ENCODE assay signal across 9 cellular contexts in the genomic region with DNA sequence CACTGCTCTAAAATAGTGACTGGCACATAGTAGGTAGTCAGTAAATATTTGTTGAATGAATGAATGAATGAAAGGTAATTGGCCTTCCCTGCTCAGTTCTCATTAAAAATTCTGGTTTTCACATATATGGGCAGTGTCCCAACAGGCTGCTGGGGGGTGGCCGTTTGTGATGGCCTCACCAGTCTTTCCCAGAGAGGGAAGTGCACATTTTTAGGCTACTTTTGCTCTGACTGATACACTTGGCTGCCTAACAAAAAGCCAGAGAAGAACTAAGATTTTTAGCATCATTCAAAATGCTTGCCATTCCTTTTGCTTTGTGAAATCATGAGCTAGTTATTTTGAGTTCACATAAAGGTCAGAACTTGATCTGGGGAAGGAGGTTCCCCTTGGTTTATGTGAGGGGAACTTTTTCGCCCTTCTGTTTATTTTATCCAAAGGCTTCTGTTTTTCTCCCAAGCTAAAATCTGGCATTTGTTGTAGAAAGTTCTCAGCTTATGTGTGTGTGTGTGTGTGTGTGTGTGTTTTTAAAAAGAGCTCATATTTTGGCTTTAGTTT.
DNase-seq lines count a peak whose midpoint lies in the region; ATAC-seq and TF ChIP-seq lines count a peak whose summit lies in the region.
"Had no signal": no experiment of that assay in that cellular context is flagged by ENCODE, and none has a peak within 500 bp of the region (broad histone marks: within the 10 kb centered on the region; RNA-seq: fewer than 3 reads in every experiment).

No MANE protein-coding gene starts in this region.

- no peaks in the 10 kb centered on the region for H3K9me3 Mint-ChIP-seq in activated naive CD4-positive, alpha-beta T cell treated with anti-CD3 and anti-CD28 coated beads for 36 hours

- no peaks in the 10 kb centered on the region for H3K27me3 Mint-ChIP-seq in activated naive CD4-positive, alpha-beta T cell treated with anti-CD3 and anti-CD28 coated beads for 36 hours (ENCODE audit: low read depth)

- TF ChIP-seq POLR2A in prostate gland (IDR thresholded peaks at IDR 0.05) (no peak), erythroblast (IDR thresholded peaks at IDR 0.05; ENCODE audit: low read length) (no peak)

- TF ChIP-seq CTCF in RWPE2 (IDR thresholded peaks at IDR 0.05; ENCODE audit: poor library complexity, severe bottlenecking) (no peak), foreskin keratinocyte (conservative IDR thresholded peaks at IDR 0.05) (no peak), prostate gland (IDR thresholded peaks at IDR 0.05) (no peak), GM13977 (IDR thresholded peaks at IDR 0.05; ENCODE audit: extremely low read depth, insufficient read depth, missing control alignments) (no peak)

- no peaks in the 10 kb centered on the region for H3K36me3 ChIP-seq in RWPE2 (ENCODE audit: low read depth)
- H3K36me3 ChIP-seq in prostate gland: no peaks in the 10 kb centered on the region

- peaks cover 55% of the 10 kb centered on the region for H3K4me1 Mint-ChIP-seq in activated naive CD4-positive, alpha-beta T cell treated with anti-CD3 and anti-CD28 coated beads for 36 hours (ENCODE audit: low read depth)

- no peak overlapping the region for H3K4me3 Mint-ChIP-seq in activated naive CD4-positive, alpha-beta T cell treated with anti-CD3 and anti-CD28 coated beads for 36 hours

- DNase-seq in Caki2 (ENCODE audit: low read depth) (peak; percentile 81), RWPE2 (ENCODE audit: low spot score) (no peak), foreskin keratinocyte (peak; percentile 18 to 44), prostate gland (ENCODE audit: low spot score) (no peak), G401 (ENCODE audit: low spot score) (no peak), erythroblast (lab: John Stamatoyannopoulos, UW) (no peak), GM13977 (ENCODE audit: low spot score) (no peak)
- no peak for DNase-seq in activated naive CD4-positive, alpha-beta T cell treated with anti-CD3 and anti-CD28 coated beads for 36 hours
- DNase-seq: NCI-H2107 had no signal

- H3K36me3 Mint-ChIP-seq in activated naive CD4-positive, alpha-beta T cell treated with anti-CD3 and anti-CD28 coated beads for 36 hours (ENCODE audit: low read depth): no peaks in the 10 kb centered on the region

- in situ Hi-C loops in Caki2 (cut with HindIII; ENCODE audit: low pct_unique_long_range_greater_than_20kb, low sequenced_read_pairs) (no loop called here), G401 (cut with HindIII; ENCODE audit: low sequenced_read_pairs) (no loop called here), GM13977 (cut with MboI; ENCODE audit: low pct_unique_long_range_greater_than_20kb, low sequenced_read_pairs, unreplicated experiment) (no loop called here)

- CTCF ChIA-PET in activated naive CD4-positive, alpha-beta T cell treated with anti-CD3 and anti-CD28 coated beads for 36 hours (lab: Charles Lee): interaction anchor here (1.1 to 1.2 kb wide), 2 partner anchors 10 to 62 kb away, joined by 3 to 6 read pairs; no protein-coding TSS in a partner anchor

- WGBS in prostate gland: 5% methylated on average over 2 of the region's 2 CpGs

- H3K4me3 ChIP-seq in RWPE2 (ENCODE audit: severe bottlenecking) (no peak overlapping the region), prostate gland (no peak overlapping the region)

- H3K4me1 ChIP-seq in RWPE2 (ENCODE audit: insufficient read depth, poor library complexity, severe bottlenecking) (peaks cover 6% of the 10 kb centered on the region), foreskin keratinocyte (no peaks in the 10 kb centered on the region), prostate gland (replicated peaks) (no peaks in the 10 kb centered on the region)

- H3K27ac ChIP-seq in RWPE2 (ENCODE audit: poor library complexity, severe bottlenecking): peak overlapping the region; percentile 32
- H3K27ac ChIP-seq in foreskin keratinocyte: no peak overlapping the region
- H3K27ac ChIP-seq in prostate gland: peak overlapping the region; percentile 33 to 61

- no peaks in the 10 kb centered on the region for H3K9me3 ChIP-seq in RWPE2 (ENCODE audit: severe bottlenecking)
- no peaks in the 10 kb centered on the region for H3K9me3 ChIP-seq in prostate gland

- H3K27ac Mint-ChIP-seq in activated naive CD4-positive, alpha-beta T cell treated with anti-CD3 and anti-CD28 coated beads for 36 hours: no peak overlapping the region

- ATAC-seq in RWPE2 (ENCODE audit: low read depth): peak; percentile 69
- peak; percentile 14 for ATAC-seq in foreskin keratinocyte

- H3K27me3 ChIP-seq in RWPE2 (ENCODE audit: insufficient read depth, poor library complexity, severe bottlenecking) (no peaks in the 10 kb centered on the region), foreskin keratinocyte (no peaks in the 10 kb centered on the region), prostate gland (replicated peaks; ENCODE audit: insufficient read depth) (no peaks in the 10 kb centered on the region)

- intact Hi-C loops in prostate gland (cut with DNase I): no loop called here
- intact Hi-C loops in activated naive CD4-positive, alpha-beta T cell treated with anti-CD3 and anti-CD28 coated beads for 36 hours (cut with micrococcal nuclease): loop anchor here (2.0 kb wide), 1 partner anchor 17 kb away; no protein-coding TSS in a partner anchor

Comparison
In these comparisons a context has a peak if more than half of its experiments do, and no peak if none do; other contexts are left out.
1. DNase-seq: peak in Caki2 (single experiment) and foreskin keratinocyte (2 of 2); none in RWPE2 (single experiment), prostate gland (single experiment), G401 (single experiment), activated naive CD4-positive, alpha-beta T cell treated with anti-CD3 and anti-CD28 coated beads for 36 hours (single experiment), erythroblast (0 of 2) and GM13977 (single experiment).